Comparison of ENCODE assay signal across 21 cellular contexts in the genomic region with DNA sequence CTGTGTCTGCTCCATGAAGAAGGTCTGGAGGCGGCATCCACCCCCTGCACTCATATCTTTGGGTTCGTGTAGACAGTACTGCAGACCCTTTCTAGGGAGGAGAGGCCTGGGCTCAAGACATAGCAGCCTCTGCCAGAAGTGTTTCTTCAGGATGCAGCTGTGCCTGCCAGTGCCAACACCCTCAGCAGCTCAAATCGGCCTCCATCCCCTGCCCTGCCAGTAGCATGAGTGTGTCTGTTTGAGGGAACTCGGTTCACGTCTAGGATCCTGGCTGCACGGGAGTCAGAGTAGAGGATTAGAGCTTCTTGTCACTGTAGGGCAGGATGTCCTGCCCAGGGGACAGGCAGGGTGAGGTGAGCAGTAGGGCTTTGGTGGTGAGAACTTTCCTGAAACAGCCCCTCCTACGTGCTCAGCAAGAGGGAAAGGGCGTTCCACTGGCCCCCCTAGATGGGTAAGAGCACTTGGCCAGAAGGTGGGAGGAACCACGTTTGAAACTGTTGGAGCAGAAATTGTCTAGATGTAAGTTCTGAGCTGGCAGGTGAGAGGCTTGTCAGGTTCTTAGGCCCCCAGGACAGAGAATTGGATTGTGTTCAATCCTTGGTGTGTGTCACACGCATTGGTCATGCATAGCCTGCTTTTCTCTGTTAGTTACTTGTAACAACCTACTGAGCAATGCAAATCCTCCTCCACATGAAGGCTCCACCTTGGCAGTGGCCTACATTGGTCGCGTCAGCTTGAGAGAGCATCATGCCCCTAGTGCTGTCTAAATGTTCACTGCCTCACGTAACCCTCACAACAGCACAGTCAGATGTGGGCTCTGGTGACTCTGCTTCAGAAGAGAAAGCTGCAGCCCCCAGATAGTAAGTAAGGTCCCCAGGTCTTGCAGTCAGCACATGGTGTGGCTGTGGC. TPM values are rescaled to one million over a fixed set of nuclear protein-coding genes. Genes with fewer than 3 reads are reported as not detected.
DNase-seq lines count a peak whose midpoint lies in the region; ATAC-seq and TF ChIP-seq lines count a peak whose summit lies in the region.
"Had no signal": no experiment of that assay in that cellular context is flagged by ENCODE, and none has a peak within 500 bp of the region (broad histone marks: within the 10 kb centered on the region; RNA-seq: fewer than 3 reads in every experiment).

No MANE protein-coding gene starts in this region.

- intact Hi-C loops in activated B cell treated with CpG ODN at 0.5 μM for 24 hours (cut with micrococcal nuclease) = no loop called here

- no peaks in the 10 kb centered on the region for H3K9me3 Mint-ChIP-seq in activated T-cell treated with anti-CD3 and anti-CD28 coated beads, Interleukin-2, amount 50 U/mL, for 72 hours
- H3K9me3 Mint-ChIP-seq in activated B cell treated with CpG ODN at 0.5 μM for 24 hours = no peaks in the 10 kb centered on the region
- H3K9me3 Mint-ChIP-seq: neural progenitor cell had no signal

- H3K4me3 ChIP-seq in Peyer's patch = no peak overlapping the region
- H3K4me3 ChIP-seq: A549, breast epithelium, heart right ventricle, neural progenitor cell had no signal

- H3K9me3 ChIP-seq in Peyer's patch = no peaks in the 10 kb centered on the region
- H3K9me3 ChIP-seq: A549, breast epithelium, heart right ventricle had no signal

- peak overlapping the region; percentile 5 for H3K27ac ChIP-seq in temporal lobe (ENCODE audit: low read depth, low read length)
- peak overlapping the region in 1 of 4 donors; percentile 42 for H3K27ac ChIP-seq in Peyer's patch
- H3K27ac ChIP-seq: A549, heart right ventricle, HL-60, neural progenitor cell, WERI-Rb-1 had no signal

- H3K27me3 Mint-ChIP-seq in activated T-cell treated with anti-CD3 and anti-CD28 coated beads, Interleukin-2, amount 50 U/mL, for 72 hours (ENCODE audit: low read depth) = no peaks in the 10 kb centered on the region
- H3K27me3 Mint-ChIP-seq in activated B cell treated with CpG ODN at 0.5 μM for 24 hours = no peaks in the 10 kb centered on the region

- peak overlapping the region; percentile 74 for H3K27ac Mint-ChIP-seq in activated T-cell treated with anti-CD3 and anti-CD28 coated beads, Interleukin-2, amount 50 U/mL, for 72 hours
- H3K27ac Mint-ChIP-seq in activated B cell treated with CpG ODN at 0.5 μM for 24 hours = peak overlapping the region; percentile 77
- H3K27ac Mint-ChIP-seq: neural progenitor cell had no signal

- ATAC-seq in activated T-cell treated with anti-CD3 and anti-CD28 coated beads, Interleukin-2, amount 50 U/mL, for 72 hours (replicated peaks in 1 of 2) = no peak
- peak; percentile 36 for ATAC-seq in activated B cell treated with CpG ODN at 0.5 μM for 24 hours (ENCODE audit: low read depth)
- ATAC-seq in GM19351 (IDR thresholded peaks at IDR 0.05; ENCODE audit: unreplicated experiment) = no peak
- ATAC-seq: A549, heart right ventricle, Right ventricle myocardium inferior had no signal

- CTCF ChIA-PET in activated B cell treated with CpG ODN at 0.5 μM for 24 hours (lab: Charles Lee) = interaction anchor here (0.6 to 1.3 kb wide), 3 partner anchors 69 to 291 kb away, joined by 3 to 4 read pairs (median 3); no protein-coding TSS in a partner anchor

- peaks cover 0 to 80% (median 0%) of the 10 kb centered on the region in 3 donors for H3K36me3 ChIP-seq in Peyer's patch
- H3K36me3 ChIP-seq: neural progenitor cell had no signal

- no peak for TF ChIP-seq POLR2A in Peyer's patch (IDR thresholded peaks at IDR 0.05)

- TF ChIP-seq CTCF in activated B cell treated with CpG ODN at 0.5 μM for 24 hours (IDR thresholded peaks at IDR 0.05) (no peak), Peyer's patch (IDR thresholded peaks at IDR 0.05) (no peak)

- H3K36me3 Mint-ChIP-seq in activated T-cell treated with anti-CD3 and anti-CD28 coated beads, Interleukin-2, amount 50 U/mL, for 72 hours (ENCODE audit: insufficient read depth in 2 of 2) = peaks cover 12 to 26% of the 10 kb centered on the region in 2 donors
- H3K36me3 Mint-ChIP-seq in activated B cell treated with CpG ODN at 0.5 μM for 24 hours (ENCODE audit: low read depth) = peaks cover 78% of the 10 kb centered on the region

- no peaks in the 10 kb centered on the region for H3K27me3 ChIP-seq in Peyer's patch
- H3K27me3 ChIP-seq: breast epithelium, heart right ventricle, neural progenitor cell had no signal

- peaks cover 7% of the 10 kb centered on the region for H3K4me1 Mint-ChIP-seq in activated T-cell treated with anti-CD3 and anti-CD28 coated beads, Interleukin-2, amount 50 U/mL, for 72 hours (ENCODE audit: low read depth)
- peaks cover 24% of the 10 kb centered on the region for H3K4me1 Mint-ChIP-seq in activated B cell treated with CpG ODN at 0.5 μM for 24 hours

- POLR2A ChIA-PET in activated B cell treated with CpG ODN at 0.5 μM for 24 hours (lab: Charles Lee) = interaction anchor here (0.6 kb wide), 1 partner anchor 91 kb away, joined by 3 read pairs; no protein-coding TSS in a partner anchor

- DNase-seq in activated T-cell treated with anti-CD3 and anti-CD28 coated beads, Interleukin-2, amount 50 U/mL, for 72 hours = no peak
- no peak for DNase-seq in activated T-cell treated with anti-CD3 and anti-CD28 coated beads, Interleukin-2, amount 50 U/mL, for 48 hours
- no peak for DNase-seq in activated B cell treated with CpG ODN at 0.5 μM for 24 hours
- peak; percentile 4 for DNase-seq in iPS-NIHi7 (ENCODE audit: extremely low spot score)
- no peak for DNase-seq in Peyer's patch
- DNase-seq in retina = no peak
- DNase-seq: effector CD4-positive, alpha-beta T cell; heart right ventricle; KBM-7; NCI-H2029 treated with DMSO at 0.1 percent for 48 hours; NCI-H510A; stimulated activated CD4-positive, alpha-beta T cell treated with anti-CD3 and anti-CD28 coated beads, Interleukin-12 subunit alpha, Interleukin-12 subunit beta, amount 100 ng/mL, for 4 hours; stimulated activated naive CD4-positive, alpha-beta T cell treated with Interleukin-2 at 50 U/mL for 16 hours; WERI-Rb-1 had no signal

- no peak overlapping the region for H3K4me3 Mint-ChIP-seq in activated T-cell treated with anti-CD3 and anti-CD28 coated beads, Interleukin-2, amount 50 U/mL, for 72 hours
- H3K4me3 Mint-ChIP-seq in activated B cell treated with CpG ODN at 0.5 μM for 24 hours = no peak overlapping the region
- H3K4me3 Mint-ChIP-seq: neural progenitor cell had no signal

- H3K4me1 ChIP-seq in Peyer's patch = peaks cover 0 to 3% (median 0%) of the 10 kb centered on the region in 4 donors
- H3K4me1 ChIP-seq: A549, breast epithelium, neural progenitor cell had no signal

RNA-seq across cellular contexts. Expression of a gene that starts 25.8 kb away (rescaled TPM):
- total RNA-seq in activated T-cell treated with anti-CD3 and anti-CD28 coated beads, Interleukin-2, amount 50 U/mL, for 72 hours = 10 to 100 TPM; 36.2 to 36.5 TPM
- total RNA-seq in activated B cell treated with CpG ODN at 0.5 μM for 24 hours (40.0 and 42.8 TPM in 2 replicates), temporal lobe (22.4 TPM), Peyer's patch (10 to 100 TPM; 38.2 to 77.6 (median 51.2) TPM)

RNA-seq across cellular contexts. Expression of a gene that starts 41.7 kb away (rescaled TPM):
- total RNA-seq in activated T-cell treated with anti-CD3 and anti-CD28 coated beads, Interleukin-2, amount 50 U/mL, for 72 hours = 10 to 100 TPM; 86.3 to 97.0 TPM
- 93.5 and 93.6 TPM in 2 replicates for total RNA-seq in activated B cell treated with CpG ODN at 0.5 μM for 24 hours
- total RNA-seq in temporal lobe = 33.9 TPM
- 10 to 100 TPM; 42.2 to 99.0 (median 50.1) TPM for total RNA-seq in Peyer's patch
